ENCODE assay signal across 16 cellular contexts in genomic region chr17:8877984-8878383, GRCh38. TPM values are rescaled to one million over a fixed set of nuclear protein-coding genes. Genes with fewer than 3 reads are reported as not detected.
"Had no signal": no experiment of that assay in that cellular context is flagged by ENCODE, and none has a peak within 500 bp of the region (broad histone marks: within the 10 kb centered on the region; RNA-seq: fewer than 3 reads in every experiment).

No MANE protein-coding gene starts in this region.

- H3K27ac Mint-ChIP-seq: neural progenitor cell; stimulated activated memory B cell treated with anti-CD40 and anti-IgM and Interleukin-4, amounts not matched to agents 10 μg/mL and 1 μg/mL and 100 μg/mL, for 72 hours had no signal

- H3K4me3 ChIP-seq: gastrocnemius medialis, neural progenitor cell, transverse colon had no signal

- H3K9me3 Mint-ChIP-seq: neural progenitor cell; stimulated activated memory B cell treated with anti-CD40 and anti-IgM and Interleukin-4, amounts not matched to agents 10 μg/mL and 1 μg/mL and 100 μg/mL, for 72 hours had no signal

- H3K27me3 ChIP-seq: gastrocnemius medialis, neural progenitor cell had no signal

- H3K27ac ChIP-seq: gastrocnemius medialis, neural progenitor cell, parathyroid adenoma, transverse colon had no signal

- H3K36me3 Mint-ChIP-seq: neural progenitor cell had no signal

- H3K27me3 Mint-ChIP-seq: stimulated activated memory B cell treated with anti-CD40 and anti-IgM and Interleukin-4, amounts not matched to agents 10 μg/mL and 1 μg/mL and 100 μg/mL, for 72 hours had no signal

- H3K4me3 Mint-ChIP-seq: neural progenitor cell; stimulated activated memory B cell treated with anti-CD40 and anti-IgM and Interleukin-4, amounts not matched to agents 10 μg/mL and 1 μg/mL and 100 μg/mL, for 72 hours had no signal

- ATAC-seq: gastrocnemius medialis; left ventricle myocardium superior; stimulated activated memory B cell treated with anti-CD40 and anti-IgM and Interleukin-4, amounts not matched to agents 10 μg/mL and 1 μg/mL and 100 μg/mL, for 72 hours had no signal

- H3K4me1 ChIP-seq: gastrocnemius medialis, parathyroid adenoma, transverse colon had no signal

- H3K36me3 ChIP-seq: gastrocnemius medialis, neural progenitor cell, transverse colon had no signal

- H3K9me3 ChIP-seq: gastrocnemius medialis, transverse colon had no signal

- DNase-seq: activated CD4-positive, alpha-beta T cell treated with anti-CD3 and anti-CD28 coated beads for 4 hours; activated gamma-delta T cell treated with Interleukin-2 at 50 U/mL for 16 hours; caudate nucleus; cortex of kidney; effector CD8-positive, alpha-beta T cell; gastrocnemius medialis; kidney; left ventricle myocardium superior; mesenchymal stem cell; substantia nigra; T1000; transverse colon had no signal

RNA-seq across cellular contexts. Expression of gene PIK3R6, which starts 10.5 kb away (rescaled TPM):
- total RNA-seq: renal cortical epithelial cell had no signal
